In genomic region chr12:110741795-110742717, GRCh38 we compare ENCODE assay signal across 8 cellular contexts. TPM values are rescaled to one million over a fixed set of nuclear protein-coding genes. Genes with fewer than 3 reads are reported as not detected.
DNase-seq lines count a peak whose midpoint lies in the region; ATAC-seq and TF ChIP-seq lines count a peak whose summit lies in the region.

No MANE protein-coding gene starts in this region.

- no peaks in the 10 kb centered on the region for H3K9me3 ChIP-seq in neuronal stem cell (replicated peaks in 1 of 2; ENCODE audit: control insufficient read depth in 2 of 2, insufficient read depth in 1 of 2, low read depth in 1 of 2, low read length in 2 of 2)

- peak overlapping the region; percentile 96 for H3K23ac ChIP-seq in neuronal stem cell (ENCODE audit: low read depth, low read length, poor library complexity)

- H3K27ac Mint-ChIP-seq in activated T-cell treated with anti-CD3 and anti-CD28 coated beads, Interleukin-2, amount 50 U/mL, for 24 hours = peak overlapping the region; percentile 98

- no peak overlapping the region for H4K8ac ChIP-seq in neuronal stem cell (ENCODE audit: low read depth, low read length)

- peak overlapping the region; percentile 91 for H3K4ac ChIP-seq in neuronal stem cell (ENCODE audit: low read length)

- H3K4me1 ChIP-seq in foreskin keratinocyte = peaks cover 35% of the 10 kb centered on the region
- H3K4me1 ChIP-seq in neuronal stem cell (ENCODE audit: control insufficient read depth in 2 of 2, insufficient read depth in 1 of 2, low read depth in 1 of 2, low read length in 2 of 2) = peaks cover 15 to 32% of the 10 kb centered on the region in 2 donors

- peaks cover 4% of the 10 kb centered on the region for H3K79me1 ChIP-seq in neuronal stem cell (ENCODE audit: low read depth, low read length)

- H3K18ac ChIP-seq in neuronal stem cell (ENCODE audit: low read length) = peak overlapping the region; percentile 97

- H2BK5ac ChIP-seq in neuronal stem cell (ENCODE audit: low read length) = peak overlapping the region; percentile 91

- no peaks in the 10 kb centered on the region for H3K27me3 ChIP-seq in foreskin keratinocyte
- H3K27me3 ChIP-seq in neuronal stem cell (ENCODE audit: control insufficient read depth in 3 of 3, insufficient read depth in 3 of 3, low read depth in 1 of 3, low read length in 3 of 3) = peaks cover 0 to 2% (median 0%) of the 10 kb centered on the region in 3 experiments

- H3K4me2 ChIP-seq in neuronal stem cell (ENCODE audit: insufficient read depth, low read length, poor library complexity, severe bottlenecking) = peak overlapping the region; percentile 75

- TF ChIP-seq CTCF in foreskin keratinocyte (conservative IDR thresholded peaks at IDR 0.05) = no peak

- H2BK15ac ChIP-seq in neuronal stem cell (ENCODE audit: low read length) = peak overlapping the region; percentile 63

- no peak overlapping the region for H3K14ac ChIP-seq in neuronal stem cell (ENCODE audit: low read length)

- H3K27ac ChIP-seq in foreskin keratinocyte (peak overlapping the region; percentile 94), neuronal stem cell (replicated peaks; ENCODE audit: low read length) (peak overlapping the region; percentile 73)

- H3K4me3 ChIP-seq in neuronal stem cell (ENCODE audit: low read length in 2 of 2) = peak overlapping the region; percentile 82 to 99

- peak overlapping the region; percentile 90 for H2AFZ ChIP-seq in neuronal stem cell (ENCODE audit: low read length)

- peaks cover 51% of the 10 kb centered on the region for H3K36me3 Mint-ChIP-seq in activated T-cell treated with anti-CD3 and anti-CD28 coated beads, Interleukin-2, amount 50 U/mL, for 24 hours (ENCODE audit: low read depth)

- no peak overlapping the region for H2BK120ac ChIP-seq in neuronal stem cell (ENCODE audit: low read depth, low read length)

- H4K91ac ChIP-seq in neuronal stem cell (ENCODE audit: low read depth, low read length, poor library complexity) = no peak overlapping the region

- peaks cover 48% of the 10 kb centered on the region for H3K4me1 Mint-ChIP-seq in activated T-cell treated with anti-CD3 and anti-CD28 coated beads, Interleukin-2, amount 50 U/mL, for 24 hours (ENCODE audit: low read depth)

- peaks cover 3 to 30% of the 10 kb centered on the region in 2 donors for H3K36me3 ChIP-seq in neuronal stem cell (replicated peaks in 1 of 2; ENCODE audit: control insufficient read depth in 2 of 2, insufficient read depth in 2 of 2, low read length in 2 of 2)

- peak overlapping the region; percentile 99 for H3K4me3 Mint-ChIP-seq in activated T-cell treated with anti-CD3 and anti-CD28 coated beads, Interleukin-2, amount 50 U/mL, for 24 hours

- DNase-seq in NCI-H187 (lab: John Stamatoyannopoulos, UW) = peak; percentile 18 to 32
- DNase-seq in NCI-H187 treated with DMSO at 0.1 percent for 48 hours (lab: John Stamatoyannopoulos, UW) = no peak
- peak; percentile 26 for DNase-seq in NCI-H2029 treated with DMSO at 0.1 percent for 48 hours (lab: John Stamatoyannopoulos, UW)
- no peak for DNase-seq in activated T-cell treated with anti-CD3 and anti-CD28 coated beads, Interleukin-2, amount 50 U/mL, for 24 hours
- peak in 1 of 2 donors; percentile 22 for DNase-seq in foreskin keratinocyte
- peak; percentile 18 for DNase-seq in neuronal stem cell (ENCODE audit: low spot score)

- no peak overlapping the region for H2BK12ac ChIP-seq in neuronal stem cell (ENCODE audit: low read length)

- H3K27me3 Mint-ChIP-seq in activated T-cell treated with anti-CD3 and anti-CD28 coated beads, Interleukin-2, amount 50 U/mL, for 24 hours = no peaks in the 10 kb centered on the region

- peak overlapping the region; percentile 94 for H2AK5ac ChIP-seq in neuronal stem cell (ENCODE audit: low read depth, low read length)

- H3K9me3 Mint-ChIP-seq in activated T-cell treated with anti-CD3 and anti-CD28 coated beads, Interleukin-2, amount 50 U/mL, for 24 hours = no peaks in the 10 kb centered on the region

- ATAC-seq in HG02610 (IDR thresholded peaks at IDR 0.05; ENCODE audit: unreplicated experiment) (peak; percentile 2), foreskin keratinocyte (peak; percentile 14), HG02973 (IDR thresholded peaks at IDR 0.05; ENCODE audit: unreplicated experiment) (no peak)

- H3K9ac ChIP-seq in neuronal stem cell (ENCODE audit: low read depth, low read length, poor library complexity) = peak overlapping the region; percentile 92

- WGBS in neuronal stem cell (ENCODE audit: extremely low coverage in 2 of 2, insufficient read length in 2 of 2, insufficient replicate concordance in 1 of 2), 2 donors = no CpG with 5 or more reads among the region's 53 CpGs

RNA-seq across cellular contexts. Expression of gene PPP1CC, which starts 0.6 kb away (rescaled TPM):
- 118 and 143 TPM in 2 replicates for total RNA-seq in foreskin keratinocyte
- polyA plus RNA-seq in foreskin keratinocyte = 76.2 and 107 TPM in 2 replicates
- 313 TPM for polyA plus RNA-seq in neuronal stem cell (2013, experiment 1 of 2)
- polyA plus RNA-seq in neuronal stem cell (2013, experiment 2 of 2) = 313 TPM

RNA-seq across cellular contexts. Expression of gene HVCN1, which starts 53.1 kb away (rescaled TPM):
- total RNA-seq in foreskin keratinocyte = 2.3 and 2.6 TPM in 2 replicates
- polyA plus RNA-seq in foreskin keratinocyte = 1.8 and 2.4 TPM in 2 replicates
- polyA plus RNA-seq in neuronal stem cell (2013, experiment 1 of 2) = 11.0 TPM
- 11.1 TPM for polyA plus RNA-seq in neuronal stem cell (2013, experiment 2 of 2)

Comparison
In these comparisons a context has a peak if more than half of its experiments do, and no peak if none do; other contexts are left out.
1. DNase-seq: peak in NCI-H187 (2 of 2), NCI-H2029 treated with DMSO at 0.1 percent for 48 hours (single experiment) and neuronal stem cell (single experiment); none in NCI-H187 treated with DMSO at 0.1 percent for 48 hours (single experiment) and activated T-cell treated with anti-CD3 and anti-CD28 coated beads, Interleukin-2, amount 50 U/mL, for 24 hours (single experiment).